ENCODE assay signal across 1 cellular context in the genomic region with DNA sequence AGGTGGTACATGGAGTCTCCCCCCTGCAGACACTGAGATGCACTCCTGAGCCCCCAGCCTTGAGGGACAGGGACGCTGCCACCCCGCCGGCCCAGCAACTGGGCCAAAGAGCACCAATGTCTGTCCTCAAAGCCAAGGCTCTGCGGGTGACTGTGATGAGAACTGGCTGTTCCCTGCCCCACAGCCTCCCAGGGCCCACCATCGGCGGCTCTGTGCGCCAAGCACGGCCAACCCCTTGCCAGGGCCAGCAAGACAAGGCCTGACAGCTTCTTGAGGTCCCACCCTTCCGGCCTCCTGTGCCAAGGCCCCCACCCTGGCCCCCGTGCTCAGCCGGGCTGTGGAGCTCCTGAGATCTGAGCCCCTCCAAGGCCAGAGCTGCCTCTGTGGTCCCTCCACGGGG.
TF ChIP-seq lines count a peak whose summit lies in the region.

No MANE protein-coding gene starts in this region.

TF ChIP-seq in K562, 482 proteins besides CTCF, POLR2A, EP300 and RAD21:
- TF ChIP-seq POLR3A (IDR thresholded peaks at IDR 0.05; ENCODE audit: borderline replicate concordance, extremely low read depth, insufficient read depth, insufficient read length) (no peak), RBM22 (IDR thresholded peaks at IDR 0.05; ENCODE audit: low read depth, low read length, poor library complexity, severe bottlenecking) (peak; percentile 69)
- TF ChIP-seq, protein P1, sequence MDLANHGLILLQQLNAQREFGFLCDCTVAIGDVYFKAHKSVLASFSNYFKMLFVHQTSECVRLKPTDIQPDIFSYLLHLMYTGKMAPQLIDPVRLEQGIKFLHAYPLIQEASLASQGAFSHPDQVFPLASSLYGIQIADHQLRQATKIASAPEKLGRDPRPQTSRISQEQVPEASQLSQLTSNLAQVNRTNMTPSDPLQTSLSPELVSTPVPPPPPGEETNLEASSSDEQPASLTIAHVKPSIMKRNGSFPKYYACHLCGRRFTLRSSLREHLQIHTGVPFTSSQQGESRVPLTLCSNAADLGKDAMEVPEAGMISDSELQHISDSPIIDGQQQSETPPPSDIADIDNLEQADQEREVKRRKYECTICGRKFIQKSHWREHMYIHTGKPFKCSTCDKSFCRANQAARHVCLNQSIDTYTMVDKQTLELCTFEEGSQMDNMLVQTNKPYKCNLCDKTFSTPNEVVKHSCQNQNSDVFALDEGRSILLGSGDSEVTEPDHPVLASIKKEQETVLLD (IDR thresholded peaks at IDR 0.05), result no peak
